In genomic region chr10:102775973-102776669, GRCh38 we compare ENCODE assay signal across 8 cellular contexts. TPM values are rescaled to one million over a fixed set of nuclear protein-coding genes. Genes with fewer than 3 reads are reported as not detected.
DNase-seq lines count a peak whose midpoint lies in the region; FAIRE-seq and TF ChIP-seq lines count a peak whose summit lies in the region.

No MANE protein-coding gene starts in this region.

- no peaks in the 10 kb centered on the region for H3K36me3 ChIP-seq in CD8-positive, alpha-beta memory T cell (ENCODE audit: insufficient read depth, low read length)
- no peaks in the 10 kb centered on the region for H3K36me3 ChIP-seq in SJSA1
- no peaks in the 10 kb centered on the region for H3K36me3 ChIP-seq in H1 (ENCODE audit: control insufficient read depth in 2 of 4, insufficient read depth in 4 of 4, low read length in 3 of 4)
- H3K36me3 ChIP-seq in subcutaneous abdominal adipose tissue (ENCODE audit: control insufficient read depth in 5 of 5, insufficient read depth in 5 of 5, low read length in 5 of 5), result peaks cover 0 to 4% (median 0%) of the 10 kb centered on the region in 5 donors

- H4K5ac ChIP-seq in H1 (ENCODE audit: insufficient read length, low read depth, low read length), result no peak overlapping the region

- H4K8ac ChIP-seq in H1 (ENCODE audit: extremely low read depth, insufficient read depth, low read length), result no peak overlapping the region

- no peaks in the 10 kb centered on the region for H3K9me3 Mint-ChIP-seq in CD8-positive, alpha-beta memory T cell

- no peak for FAIRE-seq in H1 (lab: Jason Lieb, UNC)

- H3K4me3 Mint-ChIP-seq in CD8-positive, alpha-beta memory T cell, result no peak overlapping the region

- peak in 1 of 5 donors; percentile 56 for DNase-seq in CD8-positive, alpha-beta memory T cell
- DNase-seq in SJSA1 (ENCODE audit: low read depth in 1 of 2, low spot score in 2 of 2) (peak; percentile 72 to 74), H1 (ENCODE audit: low read depth in 1 of 2, low spot score in 2 of 2) (no peak), medulla oblongata (ENCODE audit: extremely low spot score) (peak; percentile 93), NCI-H510A (lab: John Stamatoyannopoulos, UW) (no peak), SW480 (ENCODE audit: low spot score) (no peak)
- DNase-seq in activated effector memory CD4-positive, alpha-beta T cell treated with Interleukin-2 at 50 U/mL for 16 hours, result no peak

- H3K18ac ChIP-seq in H1 (ENCODE audit: extremely low read depth, low read length), result no peak overlapping the region

- H3K9ac ChIP-seq in H1 (replicated peaks in 1 of 4; ENCODE audit: extremely low read depth in 1 of 4, low read depth in 3 of 4, low read length in 3 of 4) (peak overlapping the region in 2 of 4 experiments; percentile 2 to 48; a peak in 2 of 7 replicates), subcutaneous abdominal adipose tissue (ENCODE audit: low read length in 5 of 5) (peak overlapping the region; percentile 56 to 99 (median 92))

- peaks cover 9% of the 10 kb centered on the region; the same call in 1 of the 2 replicates for H3K79me1 ChIP-seq in H1 (ENCODE audit: low read depth, low read length)

- peaks cover 0 to 2% of the 10 kb centered on the region in 2 experiments for H4K20me1 ChIP-seq in H1 (replicated peaks in 1 of 2; ENCODE audit: control insufficient read depth in 1 of 2, insufficient read depth in 2 of 2, low read length in 2 of 2)

- TF ChIP-seq EP300 in H1 (IDR thresholded peaks at IDR 0.05; ENCODE audit: borderline replicate concordance in 1 of 2, low read depth in 2 of 2, low read length in 2 of 2), result no peak

- no peak for TF ChIP-seq RAD21 in H1 (IDR thresholded peaks at IDR 0.05 in 1 of 2, conservative IDR thresholded peaks at IDR 0.05 in 1 of 2; ENCODE audit: low read depth in 2 of 2, low read length in 2 of 2)

- H2BK20ac ChIP-seq in H1 (ENCODE audit: low read length), result no peak overlapping the region

- peak overlapping the region; percentile 77 for H2BK12ac ChIP-seq in H1 (ENCODE audit: low read depth, low read length)

- 0 out of 2 replicates have a peak overlapping the region, but pooled peaks have one; percentile 21 for H2BK15ac ChIP-seq in H1 (ENCODE audit: low read length)

- H3K36me3 Mint-ChIP-seq in CD8-positive, alpha-beta memory T cell, result peaks cover 0 to 46% (median 0%) of the 10 kb centered on the region in 3 donors

- H3K27ac Mint-ChIP-seq in CD8-positive, alpha-beta memory T cell, result peak overlapping the region in 5 of 8 donors; percentile 13 to 78 (median 37)

- H3K4me2 ChIP-seq in H1 (ENCODE audit: insufficient read depth in 1 of 2, low read depth in 2 of 2, low read length in 2 of 2), result peak overlapping the region; percentile 57 to 67

- H3K27me3 ChIP-seq in CD8-positive, alpha-beta memory T cell (ENCODE audit: insufficient read depth, low read length, poor library complexity, severe bottlenecking), result no peaks in the 10 kb centered on the region
- H3K27me3 ChIP-seq in SJSA1 (replicated peaks) (no peaks in the 10 kb centered on the region), H1 (replicated peaks in 1 of 4; ENCODE audit: control insufficient read depth in 3 of 4, extremely low read depth in 1 of 4, insufficient read depth in 3 of 4, low read length in 3 of 4) (no peaks in the 10 kb centered on the region; a peak in 2 of 7 replicates), subcutaneous abdominal adipose tissue (ENCODE audit: control insufficient read depth in 5 of 5, insufficient read depth in 4 of 5, low read length in 5 of 5) (no peaks in the 10 kb centered on the region)

- H3K4me1 ChIP-seq in CD8-positive, alpha-beta memory T cell (ENCODE audit: insufficient read depth, low read length), result peaks cover 35% of the 10 kb centered on the region
- H3K4me1 ChIP-seq in SJSA1 (replicated peaks) (peaks cover 38% of the 10 kb centered on the region), H1 (replicated peaks in 1 of 4; ENCODE audit: control insufficient read depth in 3 of 4, insufficient read depth in 4 of 4, low read length in 3 of 4) (peaks cover 23 to 30% (median 28%) of the 10 kb centered on the region in 4 experiments), subcutaneous abdominal adipose tissue (ENCODE audit: control insufficient read depth in 5 of 5, insufficient read depth in 5 of 5, low read length in 5 of 5) (peaks cover 34 to 83% (median 75%) of the 10 kb centered on the region in 5 donors)

- no peak overlapping the region for H3K4me3 ChIP-seq in CD8-positive, alpha-beta memory T cell (ENCODE audit: low read length)
- H3K4me3 ChIP-seq in SJSA1 (peak overlapping the region; percentile 18), H1 (ENCODE audit: extremely low read depth in 1 of 4, insufficient read depth in 2 of 4, low read depth in 3 of 4, low read length in 4 of 4) (peak overlapping the region in 3 of 4 experiments; percentile 8 to 41 (median 16); a peak in 4 of 8 replicates), subcutaneous abdominal adipose tissue (ENCODE audit: low read depth in 1 of 5, low read length in 5 of 5) (peak overlapping the region; percentile 61 to 92 (median 79))

- H3K4me1 Mint-ChIP-seq in CD8-positive, alpha-beta memory T cell, result peaks cover 50 to 72% (median 65%) of the 10 kb centered on the region in 3 donors

- no peak overlapping the region for H2BK120ac ChIP-seq in H1 (replicated peaks; ENCODE audit: low read depth, low read length)

- H3K9me3 ChIP-seq in CD8-positive, alpha-beta memory T cell (ENCODE audit: low read length), result no peaks in the 10 kb centered on the region
- H3K9me3 ChIP-seq in SJSA1 (replicated peaks) (no peaks in the 10 kb centered on the region), H1 (ENCODE audit: insufficient read depth in 2 of 2, low read depth in 1 of 2, low read length in 1 of 2) (no peaks in the 10 kb centered on the region), subcutaneous abdominal adipose tissue (ENCODE audit: control insufficient read depth in 5 of 5, low read length in 5 of 5) (no peaks in the 10 kb centered on the region)

- no peak for TF ChIP-seq POLR2A in H1 (IDR thresholded peaks at IDR 0.05; ENCODE audit: control extremely low read depth in 1 of 2, low read depth in 2 of 2, low read length in 2 of 2)

- no peaks in the 10 kb centered on the region for H3K79me2 ChIP-seq in H1 (ENCODE audit: control insufficient read depth in 1 of 2, insufficient read depth in 2 of 2, low read length in 2 of 2)

- 0 out of 2 replicates have a peak overlapping the region, but pooled peaks have one; percentile 15 for H2BK5ac ChIP-seq in H1 (ENCODE audit: low read depth, low read length)

- no peak overlapping the region for H3K4ac ChIP-seq in H1 (replicated peaks; ENCODE audit: insufficient read length, low read depth, low read length)

- H3K23me2 ChIP-seq in H1 (ENCODE audit: low read depth, low read length), result no peaks in the 10 kb centered on the region

- no peak overlapping the region for H4K91ac ChIP-seq in H1 (replicated peaks; ENCODE audit: insufficient read length, low read length)

- H3K27ac ChIP-seq in CD8-positive, alpha-beta memory T cell (ENCODE audit: low read depth, low read length), result no peak overlapping the region
- H3K27ac ChIP-seq in SJSA1 (peak overlapping the region; percentile 72), H1 (ENCODE audit: low read depth, low read length) (0 out of 2 replicates have a peak overlapping the region, but pooled peaks have one; percentile 20), subcutaneous abdominal adipose tissue (ENCODE audit: low read depth, low read length) (peak overlapping the region; percentile 100)

- H3K56ac ChIP-seq in H1 (replicated peaks; ENCODE audit: insufficient read length, low read depth, low read length), result no peak overlapping the region

- POLR2A ChIA-PET in CD8-positive, alpha-beta memory T cell (lab: Charles Lee), result interaction anchor here (0.6 kb wide), 1 partner anchor 995 kb away, joined by 3 read pairs; no protein-coding TSS in a partner anchor
- POLR2A ChIA-PET in H1 (lab: Charles Lee; ENCODE audit: partially characterized antibody), result interaction anchor here (1.1 to 4.8 kb wide), 10 partner anchors 9 to 60 kb away, joined by 4 to 40 read pairs (median 6); partner anchors contain the start of gene WBP1L

- no peak overlapping the region for H3K14ac ChIP-seq in H1 (ENCODE audit: insufficient read length)

- H3K27me3 Mint-ChIP-seq in CD8-positive, alpha-beta memory T cell, result no peaks in the 10 kb centered on the region

- peak overlapping the region; percentile 1; the same call in 1 of the 2 replicates for H2AFZ ChIP-seq in H1 (ENCODE audit: low read length)

- CTCF ChIA-PET in CD8-positive, alpha-beta memory T cell (lab: Charles Lee), result interaction anchor here (0.6 kb wide), 1 partner anchor 543 kb away, joined by 3 read pairs; no protein-coding TSS in a partner anchor
- CTCF ChIA-PET in H1 (lab: Charles Lee; ENCODE audit: partially characterized antibody), result interaction anchor here (1.2 to 1.8 kb wide), 5 partner anchors 22 to 98 kb away, joined by 4 to 10 read pairs (median 5); no protein-coding TSS in a partner anchor

- H3K23ac ChIP-seq in H1 (ENCODE audit: insufficient read length), result no peak overlapping the region

- WGBS in H1 (ENCODE audit: extremely low coverage in 1 of 2, insufficient coverage in 1 of 2, insufficient read length in 1 of 2, insufficient replicate concordance in 2 of 2, low coverage in 1 of 2, low lambda C conversion rate in 2 of 2, missing lambda C conversion rate in 1 of 2), 2 experiments, result 55% methylated on average over 17 of the region's 17 CpGs; no CpG with 5 or more reads in 1 of the 2 experiments

- no peak overlapping the region for H2AK5ac ChIP-seq in H1 (ENCODE audit: low read depth, low read length)

- TF ChIP-seq CTCF in H1 (IDR thresholded peaks at IDR 0.05; ENCODE audit: control extremely low read depth in 1 of 3, insufficient read depth in 1 of 3, low read depth in 1 of 3, low read length in 3 of 3), result no peak

TF ChIP-seq in H1, 55 proteins besides CTCF, POLR2A, EP300 and RAD21 (continues in another document):
- TF ChIP-seq SIN3A (conservative IDR thresholded peaks at IDR 0.05 in 1 of 2, IDR thresholded peaks at IDR 0.05 in 1 of 2; ENCODE audit: low read depth in 1 of 2, low read length in 2 of 2) (0 out of 4 replicates have a peak, but pooled peaks of 1 of the 2 experiments have one; percentile 25), HDAC2 (IDR thresholded peaks at IDR 0.05; ENCODE audit: borderline replicate concordance in 1 of 2, low read depth in 2 of 2, low read length in 2 of 2) (0 out of 4 replicates have a peak, but pooled peaks of 1 of the 2 experiments have one; percentile 1), PHF8 (conservative IDR thresholded peaks at IDR 0.05; ENCODE audit: low read depth, low read length) (no peak)

RNA-seq across cellular contexts. Expression of gene WBP1L, which starts 32.4 kb away (rescaled TPM):
- 10 to 100 TPM; 16.0 to 17.8 TPM for total RNA-seq in CD8-positive, alpha-beta memory T cell
- polyA plus RNA-seq in CD8-positive, alpha-beta memory T cell, result 28.5 TPM
- total RNA-seq in SJSA1 (2014; rRNA removed; shearing (Covaris generic)), result 13.3 and 21.0 TPM in 2 replicates
- total RNA-seq in H1 (2021; fragmentation: NEBNext Ultra II Directional; extraction: Animal tissue kit (Norgen Biotek cat#: 25700)), result 26.2 and 26.6 TPM in 2 replicates
- 29.9 and 37.0 TPM in 2 replicates for polyA plus RNA-seq in H1 (2011; rRNA removed)
- polyA plus RNA-seq in H1 (2011; cell fraction: cytosol; rRNA removed), result 24.6 TPM
- polyA plus RNA-seq in H1 (2011; cell fraction: nucleus; rRNA removed), result 27.2 TPM
- polyA plus RNA-seq in H1 (2012, experiment 1 of 2), result 14.7 to 20.7 TPM (median 20.2 TPM) in 4 replicates
- polyA plus RNA-seq in H1 (2012, experiment 2 of 2), result 19.6 TPM
- polyA plus RNA-seq in H1 (2013, experiment 1 of 2), result 24.7 TPM
- polyA plus RNA-seq in H1 (2013, experiment 2 of 2), result 25.2 TPM
- polyA minus RNA-seq in H1 (2011; rRNA and poly(A)+ RNA removed), result 33.2 and 39.3 TPM in 2 replicates
- polyA minus RNA-seq in H1 (2011; cell fraction: cytosol; rRNA and poly(A)+ RNA removed), result 23.0 TPM
- 16.1 TPM for polyA minus RNA-seq in H1 (2011; cell fraction: nucleus; rRNA and poly(A)+ RNA removed)

Comparison
In these comparisons a context has a peak if more than half of its experiments do, and no peak if none do; other contexts are left out.
1. DNase-seq: peak in SJSA1 (2 of 2) and medulla oblongata (single experiment); none in H1 (0 of 2), activated effector memory CD4-positive, alpha-beta T cell treated with Interleukin-2 at 50 U/mL for 16 hours (single experiment), NCI-H510A (single experiment) and SW480 (single experiment).